ENCODE assay signal across 9 cellular contexts in genomic region chr13:113724016-113724758, GRCh38.
DNase-seq lines count a peak whose midpoint lies in the region; ATAC-seq lines count a peak whose summit lies in the region.
"Had no signal": no experiment of that assay in that cellular context is flagged by ENCODE, and none has a peak within 500 bp of the region (broad histone marks: within the 10 kb centered on the region; RNA-seq: fewer than 3 reads in every experiment).

No MANE protein-coding gene starts in this region.

- no peak for DNase-seq in stimulated activated effector memory CD8-positive, alpha-beta T cell treated with anti-CD3 and anti-CD28 coated beads, Interleukin-12 subunit alpha, Interleukin-12 subunit beta, amount 100 ng/mL, for 72 hours (ENCODE audit: low spot score in 2 of 2)
- DNase-seq in SHP77 treated with DMSO at 0.1 percent for 48 hours (lab: John Stamatoyannopoulos, UW) (no peak), SW 1271 (lab: John Stamatoyannopoulos, UW) (no peak), DMS53 (lab: John Stamatoyannopoulos, UW) (no peak)
- DNase-seq: KG1 had no signal

- H3K4me1 Mint-ChIP-seq in activated naive CD8-positive, alpha-beta T cell (ENCODE audit: low read depth) = peaks cover 9% of the 10 kb centered on the region
- H3K4me1 Mint-ChIP-seq in stimulated activated effector memory CD8-positive, alpha-beta T cell treated with anti-CD3 and anti-CD28 coated beads, Interleukin-12 subunit alpha, Interleukin-12 subunit beta, amount 100 ng/mL, for 72 hours = peaks cover 9% of the 10 kb centered on the region

- no peaks in the 10 kb centered on the region for H3K9me3 Mint-ChIP-seq in activated naive CD8-positive, alpha-beta T cell (ENCODE audit: low read depth)
- no peaks in the 10 kb centered on the region for H3K9me3 Mint-ChIP-seq in stimulated activated effector memory CD8-positive, alpha-beta T cell treated with anti-CD3 and anti-CD28 coated beads, Interleukin-12 subunit alpha, Interleukin-12 subunit beta, amount 100 ng/mL, for 72 hours

- peak overlapping the region; percentile 71 for H3K4me3 Mint-ChIP-seq in activated naive CD8-positive, alpha-beta T cell
- H3K4me3 Mint-ChIP-seq in stimulated activated effector memory CD8-positive, alpha-beta T cell treated with anti-CD3 and anti-CD28 coated beads, Interleukin-12 subunit alpha, Interleukin-12 subunit beta, amount 100 ng/mL, for 72 hours = peak overlapping the region; percentile 68

- ATAC-seq in stimulated activated effector memory CD8-positive, alpha-beta T cell treated with anti-CD3 and anti-CD28 coated beads, Interleukin-12 subunit alpha, Interleukin-12 subunit beta, amount 100 ng/mL, for 72 hours = no peak
- ATAC-seq in GM18519 (IDR thresholded peaks at IDR 0.05; ENCODE audit: low FRiP score, unreplicated experiment) = no peak

- no peak overlapping the region for H3K27ac Mint-ChIP-seq in activated naive CD8-positive, alpha-beta T cell
- peak overlapping the region; percentile 93 for H3K27ac Mint-ChIP-seq in stimulated activated effector memory CD8-positive, alpha-beta T cell treated with anti-CD3 and anti-CD28 coated beads, Interleukin-12 subunit alpha, Interleukin-12 subunit beta, amount 100 ng/mL, for 72 hours

- no peaks in the 10 kb centered on the region for H3K36me3 Mint-ChIP-seq in activated naive CD8-positive, alpha-beta T cell
- peaks cover 19% of the 10 kb centered on the region for H3K36me3 Mint-ChIP-seq in stimulated activated effector memory CD8-positive, alpha-beta T cell treated with anti-CD3 and anti-CD28 coated beads, Interleukin-12 subunit alpha, Interleukin-12 subunit beta, amount 100 ng/mL, for 72 hours

- no peak overlapping the region for H3K9ac ChIP-seq in HUES48 (ENCODE audit: low read depth, low read length)

- no peaks in the 10 kb centered on the region for H3K27me3 ChIP-seq in HUES48 (ENCODE audit: control insufficient read depth, insufficient read depth, low read length)

- peak overlapping the region; percentile 84 for H3K4me3 ChIP-seq in HUES48 (ENCODE audit: low read depth, low read length)
- H3K4me3 ChIP-seq in iPS-18c (ENCODE audit: insufficient read depth, low read depth, low read length) = peak overlapping the region; percentile 66; the same call in 1 of the 2 replicates

- H3K27ac ChIP-seq in HUES48 (ENCODE audit: low read depth, low read length) = no peak overlapping the region

- H3K27me3 Mint-ChIP-seq in activated naive CD8-positive, alpha-beta T cell = peaks cover 6% of the 10 kb centered on the region

- H3K9me3 ChIP-seq in HUES48 (ENCODE audit: control insufficient read depth, insufficient read depth, low read length) (no peaks in the 10 kb centered on the region; the same call in 1 of the 2 replicates), iPS-18c (ENCODE audit: control insufficient read depth, insufficient read depth, low read length) (no peaks in the 10 kb centered on the region)

- H3K36me3 ChIP-seq in HUES48 (ENCODE audit: control insufficient read depth, insufficient read depth, low read length) = no peaks in the 10 kb centered on the region

- peaks cover 7% of the 10 kb centered on the region; the same call in 1 of the 2 replicates for H3K4me1 ChIP-seq in HUES48 (ENCODE audit: control insufficient read depth, insufficient read depth, low read length)
